In genomic region chr1:78426398-78426797, GRCh38 we compare ENCODE assay signal across 18 cellular contexts.
DNase-seq lines count a peak whose midpoint lies in the region; ATAC-seq and TF ChIP-seq lines count a peak whose summit lies in the region.
"Had no signal": no experiment of that assay in that cellular context is flagged by ENCODE, and none has a peak within 500 bp of the region (broad histone marks: within the 10 kb centered on the region; RNA-seq: fewer than 3 reads in every experiment).

No MANE protein-coding gene starts in this region.

- H3K4me3 ChIP-seq in GM23338 (no peak overlapping the region), hepatocyte (no peak overlapping the region)
- H3K4me3 ChIP-seq: SJCRH30 had no signal

- H3K9me2 ChIP-seq in GM23338 (ENCODE audit: insufficient read depth): peaks cover 6% of the 10 kb centered on the region; the same call in 1 of the 2 replicates
- no peaks in the 10 kb centered on the region for H3K9me2 ChIP-seq in hepatocyte (replicated peaks; ENCODE audit: insufficient read depth)

- H3K36me3 Mint-ChIP-seq in GM23338 (ENCODE audit: low read depth): no peaks in the 10 kb centered on the region
- H3K36me3 Mint-ChIP-seq in activated naive CD8-positive, alpha-beta T cell treated with anti-CD3 and anti-CD28 coated beads, Interleukin-2, amount 50 U/mL, for 24 hours (ENCODE audit: low read depth): no peaks in the 10 kb centered on the region
- H3K36me3 Mint-ChIP-seq: CD8-positive, alpha-beta T cell had no signal

- no peaks in the 10 kb centered on the region for H4K20me1 ChIP-seq in GM23338 (replicated peaks; ENCODE audit: insufficient read depth)
- no peaks in the 10 kb centered on the region for H4K20me1 ChIP-seq in hepatocyte (ENCODE audit: insufficient read depth, poor library complexity, severe bottlenecking)

- WGBS in hepatocyte (ENCODE audit: low lambda C conversion rate, missing lambda C conversion rate): 27% methylated on average over 4 of the region's 4 CpGs

- ATAC-seq in GM23338 (no peak; the same call in 2 of the 3 replicates), HG02970 (IDR thresholded peaks at IDR 0.05; ENCODE audit: low FRiP score, unreplicated experiment) (no peak)
- no peak for ATAC-seq in activated naive CD8-positive, alpha-beta T cell treated with anti-CD3 and anti-CD28 coated beads, Interleukin-2, amount 50 U/mL, for 24 hours
- ATAC-seq: CD8-positive, alpha-beta T cell had no signal

- H3K27me3 Mint-ChIP-seq in GM23338 (ENCODE audit: insufficient read depth, low read depth, poor library complexity): peaks cover 3% of the 10 kb centered on the region
- no peaks in the 10 kb centered on the region for H3K27me3 Mint-ChIP-seq in activated naive CD8-positive, alpha-beta T cell treated with anti-CD3 and anti-CD28 coated beads, Interleukin-2, amount 50 U/mL, for 24 hours

- no peaks in the 10 kb centered on the region for H3K27me3 ChIP-seq in GM23338 (ENCODE audit: insufficient read depth)
- no peaks in the 10 kb centered on the region for H3K27me3 ChIP-seq in hepatocyte
- H3K27me3 ChIP-seq: BE2C, SJCRH30 had no signal

- DNase-seq in GM23338 (ENCODE audit: low spot score) (no peak), hepatocyte (ENCODE audit: low spot score) (peak; percentile 10), renal cortical epithelial cell (ENCODE audit: low read depth) (peak; percentile 73), NOMO-1 treated with DMSO at 0.1 percent for 48 hours (lab: John Stamatoyannopoulos, UW; ENCODE audit: unreplicated experiment) (no peak), superior temporal gyrus (ENCODE audit: extremely low spot score) (no peak)
- DNase-seq in activated naive CD8-positive, alpha-beta T cell treated with anti-CD3 and anti-CD28 coated beads, Interleukin-2, amount 50 U/mL, for 24 hours: no peak
- DNase-seq: ACHN; BE2C; CD8-positive, alpha-beta T cell; Karpas-422; MV-4-11; NCI-H1436; NCI-H2081; NCI-H510A treated with DMSO at 0.1 percent for 48 hours; SJCRH30 had no signal

- H3K36me3 ChIP-seq in GM23338 (ENCODE audit: insufficient read depth) (no peaks in the 10 kb centered on the region), hepatocyte (replicated peaks; ENCODE audit: insufficient read depth, low read depth) (no peaks in the 10 kb centered on the region)
- H3K36me3 ChIP-seq: BE2C, SJCRH30 had no signal

- TF ChIP-seq CTCF in GM23338 (conservative IDR thresholded peaks at IDR 0.05; ENCODE audit: low read depth in 2 of 2) (no peak), VCaP (conservative IDR thresholded peaks at IDR 0.05) (no peak), hepatocyte (IDR thresholded peaks at IDR 0.05; ENCODE audit: poor library complexity) (no peak)

- H3K27ac Mint-ChIP-seq in GM23338: peak overlapping the region; percentile 85
- H3K27ac Mint-ChIP-seq in activated naive CD8-positive, alpha-beta T cell treated with anti-CD3 and anti-CD28 coated beads, Interleukin-2, amount 50 U/mL, for 24 hours: no peak overlapping the region
- H3K27ac Mint-ChIP-seq: CD8-positive, alpha-beta T cell had no signal

- no peaks in the 10 kb centered on the region for H3K9me3 ChIP-seq in hepatocyte (ENCODE audit: low read depth)
- H3K9me3 ChIP-seq: BE2C had no signal

- no peaks in the 10 kb centered on the region for H3K79me2 ChIP-seq in GM23338 (replicated peaks; ENCODE audit: insufficient read depth)
- H3K79me2 ChIP-seq in hepatocyte: no peaks in the 10 kb centered on the region

- H3K4me1 Mint-ChIP-seq in GM23338: peaks cover 21% of the 10 kb centered on the region
- H3K4me1 Mint-ChIP-seq in activated naive CD8-positive, alpha-beta T cell treated with anti-CD3 and anti-CD28 coated beads, Interleukin-2, amount 50 U/mL, for 24 hours: no peaks in the 10 kb centered on the region

- H3K4me2 ChIP-seq in GM23338: 0 out of 2 replicates have a peak overlapping the region, but pooled peaks have one; percentile 7
- peak overlapping the region; percentile 52 for H3K4me2 ChIP-seq in hepatocyte

- peak overlapping the region; percentile 24; the same call in 1 of the 2 replicates for H2AFZ ChIP-seq in GM23338
- H2AFZ ChIP-seq in hepatocyte: no peak overlapping the region

- H3K27ac ChIP-seq in GM23338 (ENCODE audit: low read depth) (no peak overlapping the region), VCaP (peak overlapping the region; percentile 45), hepatocyte (peak overlapping the region; percentile 60)
- H3K27ac ChIP-seq: RWPE1, SJCRH30 had no signal

- no peaks in the 10 kb centered on the region for H3K9me3 Mint-ChIP-seq in GM23338
- no peaks in the 10 kb centered on the region for H3K9me3 Mint-ChIP-seq in activated naive CD8-positive, alpha-beta T cell treated with anti-CD3 and anti-CD28 coated beads, Interleukin-2, amount 50 U/mL, for 24 hours
- H3K9me3 Mint-ChIP-seq: CD8-positive, alpha-beta T cell had no signal

- no peak overlapping the region for H3K4me3 Mint-ChIP-seq in GM23338
- no peak overlapping the region for H3K4me3 Mint-ChIP-seq in activated naive CD8-positive, alpha-beta T cell treated with anti-CD3 and anti-CD28 coated beads, Interleukin-2, amount 50 U/mL, for 24 hours
- H3K4me3 Mint-ChIP-seq: CD8-positive, alpha-beta T cell had no signal

- H3F3A ChIP-seq in GM23338 (replicated peaks; ENCODE audit: low read depth): no peaks in the 10 kb centered on the region

- H3K4me1 ChIP-seq in GM23338 (ENCODE audit: insufficient read depth): peaks cover 23% of the 10 kb centered on the region; the same call in 1 of the 2 replicates
- no peaks in the 10 kb centered on the region for H3K4me1 ChIP-seq in hepatocyte (ENCODE audit: insufficient read depth)
- H3K4me1 ChIP-seq: BE2C, SJCRH30 had no signal

TF ChIP-seq in GM23338, 12 proteins besides CTCF, POLR2A, EP300 and RAD21:
- TF ChIP-seq CREB1 (CRISPR knock-in tag; IDR thresholded peaks at IDR 0.05; ENCODE audit: low read depth): no peak
TF ChIP-seq in GM23338: peak in this region for 0.

Comparison
In these comparisons a context has a peak if more than half of its experiments do, and no peak if none do; other contexts are left out.
1. DNase-seq: peak in hepatocyte (single experiment) and renal cortical epithelial cell (single experiment); none in GM23338 (single experiment), NOMO-1 treated with DMSO at 0.1 percent for 48 hours (single experiment), superior temporal gyrus (single experiment) and activated naive CD8-positive, alpha-beta T cell treated with anti-CD3 and anti-CD28 coated beads, Interleukin-2, amount 50 U/mL, for 24 hours (single experiment).